35 cellular contexts compared by ENCODE assay signal in the genomic region with DNA sequence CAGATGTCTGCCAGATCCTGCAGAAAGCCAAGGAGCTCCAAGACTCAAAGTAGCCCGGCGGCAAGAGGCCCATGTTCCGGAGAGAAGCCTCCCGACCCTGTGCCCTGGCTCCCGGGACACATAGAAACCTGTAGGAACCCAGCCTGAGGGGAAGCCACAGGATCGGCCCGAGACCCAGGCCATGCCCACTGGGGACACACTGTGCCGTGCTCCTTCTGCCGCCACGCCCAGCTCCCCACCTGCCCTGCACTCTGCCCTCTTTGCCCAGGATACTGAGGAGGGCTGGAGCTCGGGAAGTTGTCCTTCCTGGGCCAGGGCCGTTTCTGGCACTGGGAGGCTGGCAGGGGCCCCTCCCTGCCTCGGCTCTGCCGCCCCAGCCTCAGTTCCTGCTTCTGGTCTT.
"Had no signal": no experiment of that assay in that cellular context is flagged by ENCODE, and none has a peak within 500 bp of the region (broad histone marks: within the 10 kb centered on the region; RNA-seq: fewer than 3 reads in every experiment).

No MANE protein-coding gene starts in this region.

- H3K27me3 ChIP-seq: ascending aorta, cardiac muscle cell had no signal

- H3K4me3 ChIP-seq: ascending aorta, cardiac muscle cell had no signal

- H3K4me3 Mint-ChIP-seq: activated B cell treated with CpG ODN at 0.5 μM for 24 hours; activated CD4-positive, alpha-beta memory T cell treated with anti-CD3 and anti-CD28 coated beads for 36 hours; activated CD4-positive, alpha-beta T cell treated with anti-CD3 and anti-CD28 coated beads, Interleukin-2, amount 10 ng/mL, durations not matched to agents 24 days and 14 days; activated CD8-positive, alpha-beta T cell treated with anti-CD3 and anti-CD28 coated beads for 36 hours; activated naive CD4-positive, alpha-beta T cell treated with anti-CD3 and anti-CD28 coated beads, Interleukin-2, amount 10 ng/mL, durations not matched to agents 7 days and 5 days; activated naive CD4-positive, alpha-beta T cell treated with anti-CD3 and anti-CD28 coated beads, Interleukin-2, amount 50 U/mL, for 24 hours; activated naive CD8-positive, alpha-beta T cell; activated naive CD8-positive, alpha-beta T cell treated with anti-CD3 and anti-CD28 coated beads, Interleukin-2, amount 10 ng/mL, durations not matched to agents 7 days and 5 days; activated naive CD8-positive, alpha-beta T cell treated with anti-CD3 and anti-CD28 coated beads, Interleukin-2, amount 50 U/mL, for 24 hours; activated T-cell treated with anti-CD3 and anti-CD28 coated beads, Interleukin-2, amount 50 U/mL, for 4 hours; activated T-cell treated with anti-CD3 and anti-CD28 coated beads, Interleukin-2, amount 50 U/mL, for 72 hours; activated T-helper 1 cell treated with anti-CD3 and anti-CD28 coated beads, Interleukin-12 subunit alpha, Interleukin-12 subunit beta, Interleukin-2, Interleukin-4 antibody, amounts not matched to agents 30 ng/mL and 10 ng/mL and 1 ng/mL, durations not matched to agents 14 hours and 24 hours and 36 hours; activated T-helper 17 cell treated with anti-CD3 and anti-CD28 coated beads, Interleukin-2, amount 50 U/mL, for 72 hours; brain; T-helper 17 cell had no signal

- H3K9me3 ChIP-seq: ascending aorta had no signal

- FAIRE-seq: bronchial epithelial cell, TTC549 had no signal

- H3K27ac ChIP-seq: ascending aorta, cardiac muscle cell, VCaP had no signal

- H3K4me1 ChIP-seq: ascending aorta had no signal

- DNase-seq: activated B cell treated with CpG ODN at 0.5 μM for 24 hours; activated CD4-positive, alpha-beta memory T cell treated with anti-CD3 and anti-CD28 coated beads for 36 hours; activated CD4-positive, alpha-beta T cell treated with anti-CD3 and anti-CD28 coated beads for 4 hours; activated CD4-positive, alpha-beta T cell treated with anti-CD3 and anti-CD28 coated beads, Interleukin-2, amount 10 ng/mL, durations not matched to agents 24 days and 14 days; activated CD4-positive, alpha-beta T cell treated with anti-CD3 and anti-CD28 coated beads, Interleukin-2, amount 50 U/mL, for 1 hour; activated CD4-positive, alpha-beta T cell treated with anti-CD3 and anti-CD28 coated beads, Interleukin-2, amount 50 U/mL, for 4 hours; activated CD4-positive, CD25-positive, alpha-beta regulatory T cell treated with anti-CD3 and anti-CD28 coated beads, Interleukin-2, amount 50 U/mL, for 72 hours; activated CD8-positive, alpha-beta memory T cell treated with anti-CD3 and anti-CD28 coated beads, Interleukin-2, amount 50 U/mL, for 4 hours; activated CD8-positive, alpha-beta T cell treated with anti-CD3 and anti-CD28 coated beads for 36 hours; activated effector memory CD4-positive, alpha-beta T cell treated with Interleukin-2 at 50 U/mL for 16 hours; activated gamma-delta T cell; activated naive CD4-positive, alpha-beta T cell treated with anti-CD3 and anti-CD28 coated beads, Interleukin-2, amount 10 ng/mL, durations not matched to agents 7 days and 5 days; activated naive CD4-positive, alpha-beta T cell treated with Interleukin-2 at 50 U/mL for 16 hours; activated naive CD8-positive, alpha-beta T cell treated with anti-CD3 and anti-CD28 coated beads, Interleukin-2, amount 10 ng/mL, durations not matched to agents 7 days and 5 days; activated naive CD8-positive, alpha-beta T cell treated with anti-CD3 and anti-CD28 coated beads, Interleukin-2, amount 50 U/mL, for 24 hours; activated T-cell treated with anti-CD3 and anti-CD28 coated beads for 4 hours; activated T-cell treated with anti-CD3 and anti-CD28 coated beads, Interleukin-2, amount 50 U/mL, for 1 hour; activated T-cell treated with anti-CD3 and anti-CD28 coated beads, Interleukin-2, amount 50 U/mL, for 4 hours; activated T-cell treated with anti-CD3 and anti-CD28 coated beads, Interleukin-2, amount 50 U/mL, for 72 hours; amygdala; anterior cingulate cortex; caudate nucleus; cerebellar nuclear complex; T-helper 17 cell had no signal

- H3K27ac Mint-ChIP-seq: activated B cell treated with CpG ODN at 0.5 μM for 24 hours; activated CD4-positive, alpha-beta T cell treated with anti-CD3 and anti-CD28 coated beads, Interleukin-2, amount 10 ng/mL, durations not matched to agents 24 days and 14 days; activated naive CD4-positive, alpha-beta T cell treated with anti-CD3 and anti-CD28 coated beads, Interleukin-2, amount 50 U/mL, for 24 hours; activated naive CD8-positive, alpha-beta T cell; activated naive CD8-positive, alpha-beta T cell treated with anti-CD3 and anti-CD28 coated beads, Interleukin-2, amount 50 U/mL, for 24 hours; activated T-helper 1 cell treated with anti-CD3 and anti-CD28 coated beads, Interleukin-12 subunit alpha, Interleukin-12 subunit beta, Interleukin-2, Interleukin-4 antibody, amounts not matched to agents 30 ng/mL and 10 ng/mL and 1 ng/mL, durations not matched to agents 14 hours and 24 hours and 36 hours; activated T-helper 17 cell treated with anti-CD3 and anti-CD28 coated beads, Interleukin-2, amount 50 U/mL, for 72 hours; T-helper 17 cell had no signal

- H3K27me3 Mint-ChIP-seq: activated B cell treated with CpG ODN at 0.5 μM for 24 hours; activated CD4-positive, alpha-beta memory T cell treated with anti-CD3 and anti-CD28 coated beads for 36 hours; activated CD4-positive, alpha-beta T cell treated with anti-CD3 and anti-CD28 coated beads, Interleukin-2, amount 10 ng/mL, durations not matched to agents 24 days and 14 days; activated CD8-positive, alpha-beta T cell treated with anti-CD3 and anti-CD28 coated beads for 36 hours; activated naive CD4-positive, alpha-beta T cell treated with anti-CD3 and anti-CD28 coated beads, Interleukin-2, amount 10 ng/mL, durations not matched to agents 7 days and 5 days; activated naive CD4-positive, alpha-beta T cell treated with anti-CD3 and anti-CD28 coated beads, Interleukin-2, amount 50 U/mL, for 24 hours; activated naive CD8-positive, alpha-beta T cell; activated naive CD8-positive, alpha-beta T cell treated with anti-CD3 and anti-CD28 coated beads, Interleukin-2, amount 10 ng/mL, durations not matched to agents 7 days and 5 days; activated naive CD8-positive, alpha-beta T cell treated with anti-CD3 and anti-CD28 coated beads, Interleukin-2, amount 50 U/mL, for 24 hours; activated T-helper 17 cell treated with anti-CD3 and anti-CD28 coated beads, Interleukin-2, amount 50 U/mL, for 72 hours; brain; central memory CD8-positive, alpha-beta T cell; T-helper 17 cell had no signal

- H3K4me1 Mint-ChIP-seq: activated B cell treated with CpG ODN at 0.5 μM for 24 hours; activated CD4-positive, alpha-beta T cell treated with anti-CD3 and anti-CD28 coated beads, Interleukin-2, amount 10 ng/mL, durations not matched to agents 24 days and 14 days; activated naive CD4-positive, alpha-beta T cell treated with anti-CD3 and anti-CD28 coated beads, Interleukin-2, amount 10 ng/mL, durations not matched to agents 7 days and 5 days; activated naive CD4-positive, alpha-beta T cell treated with anti-CD3 and anti-CD28 coated beads, Interleukin-2, amount 50 U/mL, for 24 hours; activated naive CD8-positive, alpha-beta T cell treated with anti-CD3 and anti-CD28 coated beads, Interleukin-2, amount 10 ng/mL, durations not matched to agents 7 days and 5 days; activated naive CD8-positive, alpha-beta T cell treated with anti-CD3 and anti-CD28 coated beads, Interleukin-2, amount 50 U/mL, for 24 hours; activated T-helper 17 cell treated with anti-CD3 and anti-CD28 coated beads, Interleukin-2, amount 50 U/mL, for 72 hours; brain; central memory CD8-positive, alpha-beta T cell; T-helper 17 cell had no signal

- H3K9me3 Mint-ChIP-seq: activated B cell treated with CpG ODN at 0.5 μM for 24 hours; activated CD4-positive, alpha-beta memory T cell treated with anti-CD3 and anti-CD28 coated beads for 36 hours; activated CD4-positive, alpha-beta T cell treated with anti-CD3 and anti-CD28 coated beads, Interleukin-2, amount 10 ng/mL, durations not matched to agents 24 days and 14 days; activated CD8-positive, alpha-beta T cell treated with anti-CD3 and anti-CD28 coated beads for 36 hours; activated naive CD4-positive, alpha-beta T cell treated with anti-CD3 and anti-CD28 coated beads, Interleukin-2, amount 10 ng/mL, durations not matched to agents 7 days and 5 days; activated naive CD4-positive, alpha-beta T cell treated with anti-CD3 and anti-CD28 coated beads, Interleukin-2, amount 50 U/mL, for 24 hours; activated naive CD8-positive, alpha-beta T cell treated with anti-CD3 and anti-CD28 coated beads, Interleukin-2, amount 10 ng/mL, durations not matched to agents 7 days and 5 days; activated naive CD8-positive, alpha-beta T cell treated with anti-CD3 and anti-CD28 coated beads, Interleukin-2, amount 50 U/mL, for 24 hours; activated T-cell treated with anti-CD3 and anti-CD28 coated beads, Interleukin-2, amount 50 U/mL, for 4 hours; activated T-cell treated with anti-CD3 and anti-CD28 coated beads, Interleukin-2, amount 50 U/mL, for 72 hours; activated T-helper 1 cell treated with anti-CD3 and anti-CD28 coated beads, Interleukin-12 subunit alpha, Interleukin-12 subunit beta, Interleukin-2, Interleukin-4 antibody, amounts not matched to agents 30 ng/mL and 10 ng/mL and 1 ng/mL, durations not matched to agents 14 hours and 24 hours and 36 hours; activated T-helper 17 cell treated with anti-CD3 and anti-CD28 coated beads, Interleukin-2, amount 50 U/mL, for 72 hours; brain; central memory CD8-positive, alpha-beta T cell had no signal

- ATAC-seq: activated CD8-positive, alpha-beta T cell treated with anti-CD3 and anti-CD28 coated beads for 36 hours; activated naive CD8-positive, alpha-beta T cell treated with anti-CD3 and anti-CD28 coated beads, Interleukin-2, amount 50 U/mL, for 24 hours; activated T-cell treated with anti-CD3 and anti-CD28 coated beads, Interleukin-2, amount 50 U/mL, for 4 hours; activated T-cell treated with anti-CD3 and anti-CD28 coated beads, Interleukin-2, amount 50 U/mL, for 72 hours; activated T-helper 17 cell treated with anti-CD3 and anti-CD28 coated beads, Interleukin-2, amount 50 U/mL, for 72 hours; T-helper 17 cell had no signal
